17 cellular contexts compared by ENCODE assay signal in the genomic region with DNA sequence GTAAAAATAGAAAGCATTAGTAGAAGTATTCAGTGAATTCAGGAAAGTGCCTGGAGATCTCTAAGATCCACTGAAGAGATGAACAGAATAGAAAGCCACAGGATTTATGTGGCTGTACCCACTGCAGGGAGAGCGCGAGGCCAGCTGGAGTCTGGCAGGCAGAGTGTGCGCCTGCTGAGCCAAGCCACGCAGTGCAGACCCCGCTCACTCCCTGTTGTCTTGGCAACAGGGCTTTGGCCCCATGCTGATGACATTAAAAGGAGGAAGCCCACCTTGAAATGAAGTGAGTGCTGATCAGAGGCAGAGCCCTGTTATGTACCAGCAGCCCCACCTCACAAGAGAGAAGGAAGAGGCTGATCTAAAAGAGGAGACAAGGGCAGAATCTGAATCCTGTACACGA. TPM values are rescaled to one million over a fixed set of nuclear protein-coding genes. Genes with fewer than 3 reads are reported as not detected.
DNase-seq lines count a peak whose midpoint lies in the region; ATAC-seq and TF ChIP-seq lines count a peak whose summit lies in the region.
"Had no signal": no experiment of that assay in that cellular context is flagged by ENCODE, and none has a peak within 500 bp of the region (broad histone marks: within the 10 kb centered on the region; RNA-seq: fewer than 3 reads in every experiment).

No MANE protein-coding gene starts in this region.

- peaks cover 5% of the 10 kb centered on the region for H3K36me3 ChIP-seq in CD8-positive, alpha-beta T cell (ENCODE audit: insufficient read depth, low read length)
- H3K36me3 ChIP-seq: cardiac muscle cell, thyroid gland had no signal

- H3K9me3 Mint-ChIP-seq in CD8-positive, alpha-beta T cell: no peaks in the 10 kb centered on the region
- H3K9me3 Mint-ChIP-seq in activated naive CD4-positive, alpha-beta T cell treated with anti-CD3 and anti-CD28 coated beads, Interleukin-2, amount 50 U/mL, for 72 hours: no peaks in the 10 kb centered on the region
- no peaks in the 10 kb centered on the region for H3K9me3 Mint-ChIP-seq in natural killer cell treated with Interleukin-12 subunit alpha and Interleukin-12 subunit beta and Interleukin-15 and Interleukin-18, amount 100 ng/mL, for 72 hours

- peak overlapping the region; percentile 96 for H3K27ac Mint-ChIP-seq in CD8-positive, alpha-beta T cell
- peak overlapping the region; percentile 88 to 91 for H3K27ac Mint-ChIP-seq in activated naive CD4-positive, alpha-beta T cell treated with anti-CD3 and anti-CD28 coated beads, Interleukin-2, amount 50 U/mL, for 72 hours
- peak overlapping the region; percentile 92 to 98 for H3K27ac Mint-ChIP-seq in natural killer cell treated with Interleukin-12 subunit alpha and Interleukin-12 subunit beta and Interleukin-15 and Interleukin-18, amount 100 ng/mL, for 72 hours

- POLR2A ChIA-PET in CD8-positive, alpha-beta T cell (lab: Charles Lee): interaction anchor here (1.2 to 10.9 kb wide), 4 partner anchors 12 to 192 kb away, joined by 4 to 198 read pairs (median 24); a partner anchor contains a TSS

- H3K27ac ChIP-seq in CD8-positive, alpha-beta T cell (ENCODE audit: low read depth, low read length): peak overlapping the region; percentile 74
- H3K27ac ChIP-seq: 22Rv1; BLaER1 treated with 17β-estradiol and CSF1 and Interleukin-3, amounts not matched to agents 10 nM and 100 nM; cardiac muscle cell; thyroid gland had no signal

- CTCF ChIA-PET in CD8-positive, alpha-beta T cell (lab: Charles Lee): interaction anchor here (0.8 to 4.2 kb wide), 5 partner anchors 12 to 470 kb away, joined by 3 to 39 read pairs (median 6); a partner anchor contains a TSS

- DNase-seq in NCI-H748 (lab: John Stamatoyannopoulos, UW; ENCODE audit: unreplicated experiment) (peak; percentile 15), NCI-H748 treated with DMSO at 0.1 percent for 48 hours (lab: John Stamatoyannopoulos, UW) (no peak), 8988T (no peak), foreskin fibroblast (no peak), hippocampal formation (lab: John Stamatoyannopoulos, UW) (no peak)
- DNase-seq in CD8-positive, alpha-beta T cell: peak in 1 of 7 experiments; percentile 23
- no peak for DNase-seq in activated naive CD4-positive, alpha-beta T cell treated with anti-CD3 and anti-CD28 coated beads, Interleukin-2, amount 50 U/mL, for 72 hours (ENCODE audit: low spot score in 2 of 2)
- DNase-seq in natural killer cell treated with Interleukin-12 subunit alpha and Interleukin-12 subunit beta and Interleukin-15 and Interleukin-18, amount 100 ng/mL, for 72 hours (ENCODE audit: low spot score): no peak
- DNase-seq: DMS79; effector CD8-positive, alpha-beta T cell; heart left ventricle; islet precursor cell; stimulated activated CD4-positive, alpha-beta T cell treated with anti-CD3 and anti-CD28 coated beads, Interleukin-2, amount 100 ng/mL, for 24 hours; thyroid gland had no signal

- no peak for TF ChIP-seq CTCF in CD8-positive, alpha-beta T cell (IDR thresholded peaks at IDR 0.05)
- no peak for TF ChIP-seq CTCF in foreskin fibroblast (IDR thresholded peaks at IDR 0.05; ENCODE audit: low read depth, low read length)

- no peak for ATAC-seq in CD8-positive, alpha-beta T cell
- ATAC-seq in activated naive CD4-positive, alpha-beta T cell treated with anti-CD3 and anti-CD28 coated beads, Interleukin-2, amount 50 U/mL, for 72 hours: peak in 1 of 2 donors; percentile 41
- ATAC-seq in natural killer cell treated with Interleukin-12 subunit alpha and Interleukin-12 subunit beta and Interleukin-15 and Interleukin-18, amount 100 ng/mL, for 72 hours: no peak

- peak overlapping the region; percentile 88 for H3K4me3 Mint-ChIP-seq in CD8-positive, alpha-beta T cell
- no peak overlapping the region for H3K4me3 Mint-ChIP-seq in natural killer cell treated with Interleukin-12 subunit alpha and Interleukin-12 subunit beta and Interleukin-15 and Interleukin-18, amount 100 ng/mL, for 72 hours

- H3K4me1 ChIP-seq in CD8-positive, alpha-beta T cell (ENCODE audit: insufficient read depth, low read length): peaks cover 37% of the 10 kb centered on the region

- H3K27me3 ChIP-seq in CD8-positive, alpha-beta T cell (ENCODE audit: insufficient read depth, low read length): no peaks in the 10 kb centered on the region
- H3K27me3 ChIP-seq: BLaER1 treated with 17β-estradiol and CSF1 and Interleukin-3, amounts not matched to agents 10 nM and 100 nM; cardiac muscle cell; heart left ventricle; thyroid gland had no signal

- peaks cover 50% of the 10 kb centered on the region for H3K4me1 Mint-ChIP-seq in CD8-positive, alpha-beta T cell (ENCODE audit: low read depth)
- peaks cover 16 to 28% of the 10 kb centered on the region in 2 donors for H3K4me1 Mint-ChIP-seq in natural killer cell treated with Interleukin-12 subunit alpha and Interleukin-12 subunit beta and Interleukin-15 and Interleukin-18, amount 100 ng/mL, for 72 hours (ENCODE audit: low read depth in 2 of 2)

- intact Hi-C loops in CD8-positive, alpha-beta T cell (cut with DNase I, micrococcal nuclease): no loop called here

- H3K4me3 ChIP-seq in CD8-positive, alpha-beta T cell (ENCODE audit: low read depth, low read length): peak overlapping the region; percentile 62
- no peak overlapping the region for H3K4me3 ChIP-seq in foreskin fibroblast (ENCODE audit: low read depth in 1 of 2, low read length in 2 of 2)
- H3K4me3 ChIP-seq: BLaER1 treated with 17β-estradiol and CSF1 and Interleukin-3, amounts not matched to agents 10 nM and 100 nM; cardiac muscle cell; thyroid gland had no signal

- H3K9me3 ChIP-seq in CD8-positive, alpha-beta T cell (ENCODE audit: low read length): no peaks in the 10 kb centered on the region
- H3K9me3 ChIP-seq: BLaER1 treated with 17β-estradiol and CSF1 and Interleukin-3, amounts not matched to agents 10 nM and 100 nM; heart left ventricle; thyroid gland had no signal

- peaks cover 34% of the 10 kb centered on the region for H3K36me3 Mint-ChIP-seq in CD8-positive, alpha-beta T cell
- H3K36me3 Mint-ChIP-seq in activated naive CD4-positive, alpha-beta T cell treated with anti-CD3 and anti-CD28 coated beads, Interleukin-2, amount 50 U/mL, for 72 hours: peaks cover 0 to 6% of the 10 kb centered on the region in 2 donors
- no peaks in the 10 kb centered on the region for H3K36me3 Mint-ChIP-seq in natural killer cell treated with Interleukin-12 subunit alpha and Interleukin-12 subunit beta and Interleukin-15 and Interleukin-18, amount 100 ng/mL, for 72 hours

- no peaks in the 10 kb centered on the region for H3K27me3 Mint-ChIP-seq in CD8-positive, alpha-beta T cell (ENCODE audit: low read depth)
- H3K27me3 Mint-ChIP-seq in natural killer cell treated with Interleukin-12 subunit alpha and Interleukin-12 subunit beta and Interleukin-15 and Interleukin-18, amount 100 ng/mL, for 72 hours: no peaks in the 10 kb centered on the region

RNA-seq across cellular contexts. Expression of a gene that starts 36.7 kb away (rescaled TPM):
- 10 to 100 TPM; 14.5 to 21.8 TPM for total RNA-seq in CD8-positive, alpha-beta T cell
- total RNA-seq in activated naive CD4-positive, alpha-beta T cell treated with anti-CD3 and anti-CD28 coated beads, Interleukin-2, amount 50 U/mL, for 72 hours: 10 to 100 TPM in 1 of 2 donors, 1 to 10 TPM in 1; 9.7 to 17.5 TPM
- total RNA-seq in natural killer cell treated with Interleukin-12 subunit alpha and Interleukin-12 subunit beta and Interleukin-15 and Interleukin-18, amount 100 ng/mL, for 72 hours: 10 to 100 TPM in 1 of 2 donors, 1 to 10 TPM in 1; 6.3 to 15.2 TPM
